Comparison of ENCODE assay signal across 1 cellular context in the genomic region with DNA sequence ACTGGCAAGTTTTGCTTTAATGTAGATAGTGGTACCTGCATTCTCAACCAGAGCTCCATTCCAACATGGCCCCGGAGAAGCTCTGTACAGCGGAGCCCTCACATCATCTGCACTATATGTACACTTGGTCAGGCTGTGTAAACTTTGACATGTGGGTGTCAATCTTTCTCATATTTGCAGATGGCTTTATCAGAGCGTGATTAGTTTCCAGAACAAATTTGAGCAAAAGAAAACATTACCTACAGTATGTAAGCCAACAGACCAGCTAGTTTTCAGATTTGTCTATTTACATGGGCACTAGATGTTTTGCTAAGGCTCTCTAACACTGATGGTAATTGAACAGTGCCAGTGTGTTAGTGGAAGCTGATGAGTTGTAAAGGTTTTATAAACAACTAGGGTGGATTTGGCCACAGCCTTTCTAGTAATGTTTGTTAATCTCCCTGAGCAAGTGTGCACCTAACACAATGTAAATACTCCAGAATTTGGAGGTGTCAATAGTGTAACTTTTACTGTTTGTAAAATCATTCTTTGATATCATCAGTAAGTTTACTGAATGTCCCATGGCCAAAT.
TF ChIP-seq lines count a peak whose summit lies in the region.

No MANE protein-coding gene starts in this region.

TF ChIP-seq in HepG2, 621 proteins besides CTCF, POLR2A, EP300 and RAD21 (continued from another document and continues in another):
- TF ChIP-seq, protein P1, sequence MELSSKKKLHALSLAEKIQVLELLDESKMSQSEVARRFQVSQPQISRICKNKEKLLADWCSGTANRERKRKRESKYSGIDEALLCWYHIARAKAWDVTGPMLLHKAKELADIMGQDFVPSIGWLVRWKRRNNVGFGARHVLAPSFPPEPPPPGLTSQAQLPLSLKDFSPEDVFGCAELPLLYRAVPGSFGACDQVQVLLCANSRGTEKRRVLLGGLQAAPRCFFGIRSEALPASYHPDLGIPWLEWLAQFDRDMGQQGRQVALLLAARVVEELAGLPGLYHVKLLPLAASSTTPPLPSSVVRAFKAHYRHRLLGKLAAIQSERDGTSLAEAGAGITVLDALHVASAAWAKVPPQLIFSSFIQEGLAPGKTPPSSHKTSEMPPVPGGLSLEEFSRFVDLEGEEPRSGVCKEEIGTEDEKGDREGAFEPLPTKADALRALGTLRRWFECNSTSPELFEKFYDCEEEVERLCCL (CRISPR knock-in tag; IDR thresholded peaks at IDR 0.05; ENCODE audit: borderline replicate concordance) = no peak
- no peak for TF ChIP-seq CCAR2 (optimal IDR thresholded peaks at IDR 0.05; ENCODE audit: low read depth, low read length)
- no peak for TF ChIP-seq NFE2L1 (CRISPR knock-in tag; IDR thresholded peaks at IDR 0.05; ENCODE audit: borderline replicate concordance)
- TF ChIP-seq ZSCAN25 (CRISPR knock-in tag; IDR thresholded peaks at IDR 0.05) = no peak
- TF ChIP-seq, protein P2, sequence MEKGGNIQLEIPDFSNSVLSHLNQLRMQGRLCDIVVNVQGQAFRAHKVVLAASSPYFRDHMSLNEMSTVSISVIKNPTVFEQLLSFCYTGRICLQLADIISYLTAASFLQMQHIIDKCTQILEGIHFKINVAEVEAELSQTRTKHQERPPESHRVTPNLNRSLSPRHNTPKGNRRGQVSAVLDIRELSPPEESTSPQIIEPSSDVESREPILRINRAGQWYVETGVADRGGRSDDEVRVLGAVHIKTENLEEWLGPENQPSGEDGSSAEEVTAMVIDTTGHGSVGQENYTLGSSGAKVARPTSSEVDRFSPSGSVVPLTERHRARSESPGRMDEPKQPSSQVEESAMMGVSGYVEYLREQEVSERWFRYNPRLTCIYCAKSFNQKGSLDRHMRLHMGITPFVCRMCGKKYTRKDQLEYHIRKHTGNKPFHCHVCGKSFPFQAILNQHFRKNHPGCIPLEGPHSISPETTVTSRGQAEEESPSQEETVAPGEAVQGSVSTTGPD (CRISPR knock-in tag; IDR thresholded peaks at IDR 0.05) = no peak
- TF ChIP-seq ZBTB38 (CRISPR knock-in tag; IDR thresholded peaks at IDR 0.05) = no peak
- TF ChIP-seq NR1H2 (CRISPR knock-in tag; IDR thresholded peaks at IDR 0.05; ENCODE audit: borderline replicate concordance, low read depth) = no peak
- no peak for TF ChIP-seq MTA1 (CRISPR knock-in tag; IDR thresholded peaks at IDR 0.05; ENCODE audit: borderline replicate concordance)
- TF ChIP-seq, protein P3, sequence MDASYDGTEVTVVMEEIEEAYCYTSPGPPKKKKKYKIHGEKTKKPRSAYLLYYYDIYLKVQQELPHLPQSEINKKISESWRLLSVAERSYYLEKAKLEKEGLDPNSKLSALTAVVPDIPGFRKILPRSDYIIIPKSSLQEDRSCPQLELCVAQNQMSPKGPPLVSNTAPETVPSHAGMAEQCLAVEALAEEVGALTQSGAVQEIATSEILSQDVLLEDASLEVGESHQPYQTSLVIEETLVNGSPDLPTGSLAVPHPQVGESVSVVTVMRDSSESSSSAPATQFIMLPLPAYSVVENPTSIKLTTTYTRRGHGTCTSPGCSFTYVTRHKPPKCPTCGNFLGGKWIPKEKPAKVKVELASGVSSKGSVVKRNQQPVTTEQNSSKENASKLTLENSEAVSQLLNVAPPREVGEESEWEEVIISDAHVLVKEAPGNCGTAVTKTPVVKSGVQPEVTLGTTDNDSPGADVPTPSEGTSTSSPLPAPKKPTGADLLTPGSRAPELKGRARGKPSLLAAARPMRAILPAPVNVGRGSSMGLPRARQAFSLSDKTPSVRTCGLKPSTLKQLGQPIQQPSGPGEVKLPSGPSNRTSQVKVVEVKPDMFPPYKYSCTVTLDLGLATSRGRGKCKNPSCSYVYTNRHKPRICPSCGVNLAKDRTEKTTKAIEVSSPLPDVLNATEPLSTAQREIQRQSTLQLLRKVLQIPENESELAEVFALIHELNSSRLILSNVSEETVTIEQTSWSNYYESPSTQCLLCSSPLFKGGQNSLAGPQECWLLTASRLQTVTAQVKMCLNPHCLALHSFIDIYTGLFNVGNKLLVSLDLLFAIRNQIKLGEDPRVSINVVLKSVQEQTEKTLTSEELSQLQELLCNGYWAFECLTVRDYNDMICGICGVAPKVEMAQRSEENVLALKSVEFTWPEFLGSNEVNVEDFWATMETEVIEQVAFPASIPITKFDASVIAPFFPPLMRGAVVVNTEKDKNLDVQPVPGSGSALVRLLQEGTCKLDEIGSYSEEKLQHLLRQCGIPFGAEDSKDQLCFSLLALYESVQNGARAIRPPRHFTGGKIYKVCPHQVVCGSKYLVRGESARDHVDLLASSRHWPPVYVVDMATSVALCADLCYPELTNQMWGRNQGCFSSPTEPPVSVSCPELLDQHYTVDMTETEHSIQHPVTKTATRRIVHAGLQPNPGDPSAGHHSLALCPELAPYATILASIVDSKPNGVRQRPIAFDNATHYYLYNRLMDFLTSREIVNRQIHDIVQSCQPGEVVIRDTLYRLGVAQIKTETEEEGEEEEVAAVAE (CRISPR knock-in tag; IDR thresholded peaks at IDR 0.05; ENCODE audit: borderline replicate concordance) = no peak
- TF ChIP-seq SMAD3 (CRISPR knock-in tag; IDR thresholded peaks at IDR 0.05) = peak; percentile 50; the same call in 1 of the 2 replicates
- TF ChIP-seq SAFB2 (CRISPR knock-in tag; IDR thresholded peaks at IDR 0.05; ENCODE audit: borderline replicate concordance, low read depth) = no peak
- TF ChIP-seq, protein P4, sequence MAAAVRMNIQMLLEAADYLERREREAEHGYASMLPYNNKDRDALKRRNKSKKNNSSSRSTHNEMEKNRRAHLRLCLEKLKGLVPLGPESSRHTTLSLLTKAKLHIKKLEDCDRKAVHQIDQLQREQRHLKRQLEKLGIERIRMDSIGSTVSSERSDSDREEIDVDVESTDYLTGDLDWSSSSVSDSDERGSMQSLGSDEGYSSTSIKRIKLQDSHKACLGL (CRISPR knock-in tag; IDR thresholded peaks at IDR 0.05) = no peak
- no peak for TF ChIP-seq ZBTB42 (CRISPR knock-in tag; IDR thresholded peaks at IDR 0.05)
- 0 out of 2 replicates have a peak, but pooled peaks have one; percentile 16 for TF ChIP-seq ZNF674 (CRISPR knock-in tag; IDR thresholded peaks at IDR 0.05; ENCODE audit: low read depth)
- no peak for TF ChIP-seq ZMAT3 (CRISPR knock-in tag; conservative IDR thresholded peaks at IDR 0.05)
- TF ChIP-seq ZNF775 (CRISPR knock-in tag; IDR thresholded peaks at IDR 0.05; ENCODE audit: borderline replicate concordance) = no peak
- TF ChIP-seq, protein P5, sequence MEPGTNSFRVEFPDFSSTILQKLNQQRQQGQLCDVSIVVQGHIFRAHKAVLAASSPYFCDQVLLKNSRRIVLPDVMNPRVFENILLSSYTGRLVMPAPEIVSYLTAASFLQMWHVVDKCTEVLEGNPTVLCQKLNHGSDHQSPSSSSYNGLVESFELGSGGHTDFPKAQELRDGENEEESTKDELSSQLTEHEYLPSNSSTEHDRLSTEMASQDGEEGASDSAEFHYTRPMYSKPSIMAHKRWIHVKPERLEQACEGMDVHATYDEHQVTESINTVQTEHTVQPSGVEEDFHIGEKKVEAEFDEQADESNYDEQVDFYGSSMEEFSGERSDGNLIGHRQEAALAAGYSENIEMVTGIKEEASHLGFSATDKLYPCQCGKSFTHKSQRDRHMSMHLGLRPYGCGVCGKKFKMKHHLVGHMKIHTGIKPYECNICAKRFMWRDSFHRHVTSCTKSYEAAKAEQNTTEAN (CRISPR knock-in tag; conservative IDR thresholded peaks at IDR 0.05) = no peak
- peak; percentile 73 for TF ChIP-seq TBX2 (CRISPR knock-in tag; IDR thresholded peaks at IDR 0.05; ENCODE audit: borderline replicate concordance)
- TF ChIP-seq ZNF274 (CRISPR knock-in tag; IDR thresholded peaks at IDR 0.05) = no peak
- TF ChIP-seq, protein P6, sequence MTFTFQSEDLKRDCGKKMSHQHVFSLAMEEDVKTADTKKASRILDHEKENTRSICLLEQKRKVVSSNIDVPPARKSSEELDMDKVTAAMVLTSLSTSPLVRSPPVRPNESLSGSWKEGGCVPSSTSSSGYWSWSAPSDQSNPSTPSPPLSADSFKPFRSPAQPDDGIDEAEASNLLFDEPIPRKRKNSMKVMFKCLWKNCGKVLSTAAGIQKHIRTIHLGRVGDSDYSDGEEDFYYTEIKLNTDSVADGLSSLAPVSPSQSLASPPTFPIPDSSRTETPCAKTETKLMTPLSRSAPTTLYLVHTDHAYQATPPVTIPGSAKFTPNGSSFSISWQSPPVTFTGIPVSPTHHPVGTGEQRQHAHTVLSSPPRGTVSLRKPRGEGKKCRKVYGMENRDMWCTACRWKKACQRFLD (CRISPR knock-in tag; IDR thresholded peaks at IDR 0.05; ENCODE audit: borderline replicate concordance) = no peak
- TF ChIP-seq FOXM1 (CRISPR knock-in tag; IDR thresholded peaks at IDR 0.05) = no peak
- TF ChIP-seq ZNF224 (CRISPR knock-in tag; IDR thresholded peaks at IDR 0.05) = no peak
- TF ChIP-seq, protein P7, sequence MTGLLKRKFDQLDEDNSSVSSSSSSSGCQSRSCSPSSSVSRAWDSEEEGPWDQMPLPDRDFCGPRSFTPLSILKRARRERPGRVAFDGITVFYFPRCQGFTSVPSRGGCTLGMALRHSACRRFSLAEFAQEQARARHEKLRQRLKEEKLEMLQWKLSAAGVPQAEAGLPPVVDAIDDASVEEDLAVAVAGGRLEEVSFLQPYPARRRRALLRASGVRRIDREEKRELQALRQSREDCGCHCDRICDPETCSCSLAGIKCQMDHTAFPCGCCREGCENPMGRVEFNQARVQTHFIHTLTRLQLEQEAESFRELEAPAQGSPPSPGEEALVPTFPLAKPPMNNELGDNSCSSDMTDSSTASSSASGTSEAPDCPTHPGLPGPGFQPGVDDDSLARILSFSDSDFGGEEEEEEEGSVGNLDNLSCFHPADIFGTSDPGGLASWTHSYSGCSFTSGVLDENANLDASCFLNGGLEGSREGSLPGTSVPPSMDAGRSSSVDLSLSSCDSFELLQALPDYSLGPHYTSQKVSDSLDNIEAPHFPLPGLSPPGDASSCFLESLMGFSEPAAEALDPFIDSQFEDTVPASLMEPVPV (CRISPR knock-in tag; IDR thresholded peaks at IDR 0.05) = no peak
- TF ChIP-seq IRX3 (CRISPR knock-in tag; IDR thresholded peaks at IDR 0.05; ENCODE audit: borderline replicate concordance, low read depth) = no peak
- TF ChIP-seq, protein P8, sequence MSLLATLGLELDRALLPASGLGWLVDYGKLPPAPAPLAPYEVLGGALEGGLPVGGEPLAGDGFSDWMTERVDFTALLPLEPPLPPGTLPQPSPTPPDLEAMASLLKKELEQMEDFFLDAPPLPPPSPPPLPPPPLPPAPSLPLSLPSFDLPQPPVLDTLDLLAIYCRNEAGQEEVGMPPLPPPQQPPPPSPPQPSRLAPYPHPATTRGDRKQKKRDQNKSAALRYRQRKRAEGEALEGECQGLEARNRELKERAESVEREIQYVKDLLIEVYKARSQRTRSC (CRISPR knock-in tag; IDR thresholded peaks at IDR 0.05; ENCODE audit: low read depth) = no peak
- TF ChIP-seq ZSCAN29 (CRISPR knock-in tag; conservative IDR thresholded peaks at IDR 0.05) = no peak
- no peak for TF ChIP-seq NCOA1 (CRISPR knock-in tag; IDR thresholded peaks at IDR 0.05)
- no peak for TF ChIP-seq U2AF2 (IDR thresholded peaks at IDR 0.05; ENCODE audit: low read depth, low read length)
- TF ChIP-seq ARNT (IDR thresholded peaks at IDR 0.05) = no peak
- TF ChIP-seq POLR2AphosphoS5 (IDR thresholded peaks at IDR 0.05; ENCODE audit: low read depth, low read length) = no peak
- TF ChIP-seq ZNF33B (CRISPR knock-in tag; IDR thresholded peaks at IDR 0.05) = no peak
- TF ChIP-seq, protein P9, sequence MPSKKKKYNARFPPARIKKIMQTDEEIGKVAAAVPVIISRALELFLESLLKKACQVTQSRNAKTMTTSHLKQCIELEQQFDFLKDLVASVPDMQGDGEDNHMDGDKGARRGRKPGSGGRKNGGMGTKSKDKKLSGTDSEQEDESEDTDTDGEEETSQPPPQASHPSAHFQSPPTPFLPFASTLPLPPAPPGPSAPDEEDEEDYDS (CRISPR knock-in tag; IDR thresholded peaks at IDR 0.05) = no peak
- TF ChIP-seq NFYB (CRISPR knock-in tag; IDR thresholded peaks at IDR 0.05) = no peak
- no peak for TF ChIP-seq REL (CRISPR knock-in tag; conservative IDR thresholded peaks at IDR 0.05)
- no peak for TF ChIP-seq POLR2G (IDR thresholded peaks at IDR 0.05; ENCODE audit: low read depth, low read length)
- no peak for TF ChIP-seq ZNF841 (CRISPR knock-in tag; IDR thresholded peaks at IDR 0.05; ENCODE audit: borderline replicate concordance)
- TF ChIP-seq, protein P10, sequence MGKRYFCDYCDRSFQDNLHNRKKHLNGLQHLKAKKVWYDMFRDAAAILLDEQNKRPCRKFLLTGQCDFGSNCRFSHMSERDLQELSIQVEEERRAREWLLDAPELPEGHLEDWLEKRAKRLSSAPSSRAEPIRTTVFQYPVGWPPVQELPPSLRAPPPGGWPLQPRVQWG (CRISPR knock-in tag; IDR thresholded peaks at IDR 0.05; ENCODE audit: borderline replicate concordance, low read depth) = no peak
- TF ChIP-seq ZNF605 (CRISPR knock-in tag; IDR thresholded peaks at IDR 0.05) = no peak
- TF ChIP-seq, protein P11, sequence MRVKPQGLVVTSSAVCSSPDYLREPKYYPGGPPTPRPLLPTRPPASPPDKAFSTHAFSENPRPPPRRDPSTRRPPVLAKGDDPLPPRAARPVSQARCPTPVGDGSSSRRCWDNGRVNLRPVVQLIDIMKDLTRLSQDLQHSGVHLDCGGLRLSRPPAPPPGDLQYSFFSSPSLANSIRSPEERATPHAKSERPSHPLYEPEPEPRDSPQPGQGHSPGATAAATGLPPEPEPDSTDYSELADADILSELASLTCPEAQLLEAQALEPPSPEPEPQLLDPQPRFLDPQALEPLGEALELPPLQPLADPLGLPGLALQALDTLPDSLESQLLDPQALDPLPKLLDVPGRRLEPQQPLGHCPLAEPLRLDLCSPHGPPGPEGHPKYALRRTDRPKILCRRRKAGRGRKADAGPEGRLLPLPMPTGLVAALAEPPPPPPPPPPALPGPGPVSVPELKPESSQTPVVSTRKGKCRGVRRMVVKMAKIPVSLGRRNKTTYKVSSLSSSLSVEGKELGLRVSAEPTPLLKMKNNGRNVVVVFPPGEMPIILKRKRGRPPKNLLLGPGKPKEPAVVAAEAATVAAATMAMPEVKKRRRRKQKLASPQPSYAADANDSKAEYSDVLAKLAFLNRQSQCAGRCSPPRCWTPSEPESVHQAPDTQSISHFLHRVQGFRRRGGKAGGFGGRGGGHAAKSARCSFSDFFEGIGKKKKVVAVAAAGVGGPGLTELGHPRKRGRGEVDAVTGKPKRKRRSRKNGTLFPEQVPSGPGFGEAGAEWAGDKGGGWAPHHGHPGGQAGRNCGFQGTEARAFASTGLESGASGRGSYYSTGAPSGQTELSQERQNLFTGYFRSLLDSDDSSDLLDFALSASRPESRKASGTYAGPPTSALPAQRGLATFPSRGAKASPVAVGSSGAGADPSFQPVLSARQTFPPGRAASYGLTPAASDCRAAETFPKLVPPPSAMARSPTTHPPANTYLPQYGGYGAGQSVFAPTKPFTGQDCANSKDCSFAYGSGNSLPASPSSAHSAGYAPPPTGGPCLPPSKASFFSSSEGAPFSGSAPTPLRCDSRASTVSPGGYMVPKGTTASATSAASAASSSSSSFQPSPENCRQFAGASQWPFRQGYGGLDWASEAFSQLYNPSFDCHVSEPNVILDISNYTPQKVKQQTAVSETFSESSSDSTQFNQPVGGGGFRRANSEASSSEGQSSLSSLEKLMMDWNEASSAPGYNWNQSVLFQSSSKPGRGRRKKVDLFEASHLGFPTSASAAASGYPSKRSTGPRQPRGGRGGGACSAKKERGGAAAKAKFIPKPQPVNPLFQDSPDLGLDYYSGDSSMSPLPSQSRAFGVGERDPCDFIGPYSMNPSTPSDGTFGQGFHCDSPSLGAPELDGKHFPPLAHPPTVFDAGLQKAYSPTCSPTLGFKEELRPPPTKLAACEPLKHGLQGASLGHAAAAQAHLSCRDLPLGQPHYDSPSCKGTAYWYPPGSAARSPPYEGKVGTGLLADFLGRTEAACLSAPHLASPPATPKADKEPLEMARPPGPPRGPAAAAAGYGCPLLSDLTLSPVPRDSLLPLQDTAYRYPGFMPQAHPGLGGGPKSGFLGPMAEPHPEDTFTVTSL (CRISPR knock-in tag; IDR thresholded peaks at IDR 0.05; ENCODE audit: borderline replicate concordance) = peak; percentile 33; the same call in 1 of the 2 replicates
- TF ChIP-seq YY1 (IDR thresholded peaks at IDR 0.05; ENCODE audit: insufficient read depth, insufficient replicate concordance, low read depth, low read length) = no peak
- no peak for TF ChIP-seq NFKBIZ (CRISPR knock-in tag; IDR thresholded peaks at IDR 0.05)
- TF ChIP-seq FIP1L1 (IDR thresholded peaks at IDR 0.05; ENCODE audit: borderline replicate concordance, insufficient read depth, low read depth, low read length) = no peak
